26 cellular contexts compared by ENCODE assay signal in the genomic region with DNA sequence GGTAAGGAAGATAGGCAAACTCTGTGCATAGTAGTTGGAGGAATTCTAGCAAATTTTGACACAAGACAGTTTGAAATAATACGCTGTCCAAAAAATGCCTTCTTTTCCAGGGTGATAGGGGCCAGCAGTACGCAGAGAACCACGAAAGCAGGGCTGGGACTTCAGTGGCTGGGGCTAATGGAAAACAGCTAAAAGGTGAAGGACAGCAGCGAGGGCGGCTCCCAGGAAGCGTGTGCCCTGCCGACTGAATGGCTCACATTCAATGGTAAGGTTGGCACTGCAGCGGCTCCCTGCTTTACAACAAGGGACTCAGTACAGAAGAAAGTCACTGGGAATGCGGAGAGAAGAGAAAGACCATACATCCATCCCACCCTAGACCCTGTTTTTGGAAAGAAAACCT.
"Had no signal": no experiment of that assay in that cellular context is flagged by ENCODE, and none has a peak within 500 bp of the region (broad histone marks: within the 10 kb centered on the region; RNA-seq: fewer than 3 reads in every experiment).

No MANE protein-coding gene starts in this region.

- H3K27ac ChIP-seq: stomach, suprapubic skin, testis, thoracic aorta, thyroid gland, tibial artery, tibial nerve, transverse colon, upper lobe of left lung, upper lobe of right lung, uterus, vagina had no signal

- H3K36me3 ChIP-seq: stomach, suprapubic skin, thoracic aorta, thyroid gland, tibial artery, tibial nerve, transverse colon, upper lobe of left lung, upper lobe of right lung, uterus, vagina had no signal

- ATAC-seq: stimulated activated effector memory CD8-positive, alpha-beta T cell treated with anti-CD3 and anti-CD28 coated beads, Interleukin-12 subunit alpha, Interleukin-12 subunit beta, amount 100 ng/mL, for 72 hours; stimulated activated memory B cell treated with anti-CD40 and anti-IgM and Interleukin-4, amounts not matched to agents 10 μg/mL and 1 μg/mL and 100 μg/mL, for 72 hours; stimulated activated naive B cell treated with anti-CD40 and anti-IgM and Interleukin-4, amounts not matched to agents 10 μg/mL and 1 μg/mL and 100 μg/mL, for 72 hours; stimulated activated naive CD8-positive, alpha-beta T cell treated with anti-CD3 and anti-CD28 coated beads, Interleukin-15, amount 100 ng/mL, for 72 hours; stimulated activated naive CD8-positive, alpha-beta T cell treated with anti-CD3 and anti-CD28 coated beads, Interleukin-15, Interleukin-2, amounts not matched to agents 100 U/mL and 50 U/mL, for 24 hours; upper lobe of right lung had no signal

- H3K27me3 ChIP-seq: testis, thyroid gland, tibial artery, tibial nerve, upper lobe of left lung, upper lobe of right lung, uterus, vagina had no signal

- DNase-seq: stimulated activated CD4-positive, alpha-beta T cell treated with anti-CD3 and anti-CD28 coated beads, Interleukin-2, amount 100 ng/mL, for 48 hours; stimulated activated CD4-positive, alpha-beta T cell treated with anti-CD3 and anti-CD28 coated beads, Interleukin-4, amount 100 ng/mL, for 1 hour; stimulated activated CD4-positive, alpha-beta T cell treated with anti-CD3 and anti-CD28 coated beads, Interleukin-4, amount 100 ng/mL, for 24 hours; stimulated activated CD4-positive, alpha-beta T cell treated with anti-CD3 and anti-CD28 coated beads, Interleukin-4, amount 100 ng/mL, for 4 hours; stimulated activated CD8-positive, alpha-beta memory T cell treated with anti-CD3 and anti-CD28 coated beads, Interleukin-4, amount 100 ng/mL, for 48 hours; stimulated activated naive B cell treated with anti-CD40 and anti-IgM and Interleukin-4, amounts not matched to agents 10 μg/mL and 1 μg/mL and 100 μg/mL, for 72 hours; stimulated activated naive CD4-positive, alpha-beta T cell; stimulated activated naive CD4-positive, alpha-beta T cell treated with Interleukin-2 at 50 U/mL for 16 hours; stimulated activated naive CD8-positive, alpha-beta T cell treated with anti-CD3 and anti-CD28 coated beads, Interleukin-15, amount 100 ng/mL, for 72 hours; stimulated activated naive CD8-positive, alpha-beta T cell treated with anti-CD3 and anti-CD28 coated beads, Interleukin-15, Interleukin-2, amounts not matched to agents 100 U/mL and 50 U/mL, for 24 hours; stomach; substantia nigra; testis; thyroid gland; tibial artery; transverse colon; trophoblast cell; upper lobe of left lung; upper lobe of right lung; uterus had no signal

- H3K4me3 ChIP-seq: stomach, suprapubic skin, testis, thoracic aorta, thyroid gland, tibial artery, tibial nerve, transverse colon, upper lobe of left lung, upper lobe of right lung, uterus, vagina had no signal

- H3K9me3 ChIP-seq: stomach, suprapubic skin, testis, thoracic aorta, thyroid gland, tibial artery, tibial nerve, transverse colon, upper lobe of left lung, upper lobe of right lung, uterus, vagina had no signal

- H3K4me1 ChIP-seq: stomach, suprapubic skin, testis, upper lobe of left lung, upper lobe of right lung, uterus, vagina had no signal
